In genomic region chr2:95434507-95435076, GRCh38 we compare ENCODE assay signal across 9 cellular contexts. TPM values are rescaled to one million over a fixed set of nuclear protein-coding genes. Genes with fewer than 3 reads are reported as not detected.
DNase-seq lines count a peak whose midpoint lies in the region; ATAC-seq and TF ChIP-seq lines count a peak whose summit lies in the region.
"Not testable (repeated sequence)": the region's sequence is repeated elsewhere in the genome, so short reads cannot be mapped to it uniquely, and the experiment has no call there.
"Had no signal": no experiment of that assay in that cellular context is flagged by ENCODE, and none has a peak within 500 bp of the region (broad histone marks: within the 10 kb centered on the region; RNA-seq: fewer than 3 reads in every experiment).

No MANE protein-coding gene starts in this region.

- WGBS in gastroesophageal sphincter (ENCODE audit: low coverage in 1 of 2), 2 donors, result no CpG with 5 or more reads among the region's 3 CpGs
- 53 to 57% (median 55%) methylated on average over 2 of the region's 3 CpGs for WGBS in psoas muscle, 3 donors

- CTCF ChIA-PET in PC-3 (lab: Charles Lee), result not testable (repeated sequence)

- not testable (repeated sequence) for H3K36me3 Mint-ChIP-seq in GM23338 (ENCODE audit: low read depth); chondrocyte (ENCODE audit: low read depth)

- DNase-seq in GM23338 (ENCODE audit: low spot score); left lobe of liver (ENCODE audit: low spot score): not testable (repeated sequence)
- DNase-seq in PC-3 (peak; percentile 57), adipocyte (ENCODE audit: low read depth) (peak; percentile 61), chondrocyte (ENCODE audit: low spot score) (peak; percentile 93), psoas muscle (peak in 1 of 2 donors; percentile 15)

- not testable (repeated sequence) for H3K27me3 Mint-ChIP-seq in GM23338 (ENCODE audit: insufficient read depth, low read depth, poor library complexity); chondrocyte (ENCODE audit: low read depth)

- not testable (repeated sequence) for TF ChIP-seq POLR2A in gastroesophageal sphincter (IDR thresholded peaks at IDR 0.05)

- H3K27ac Mint-ChIP-seq in GM23338, result not testable (repeated sequence)
- H3K27ac Mint-ChIP-seq in chondrocyte (ENCODE audit: unreplicated experiment), result peak overlapping the region; percentile 79

- not testable (repeated sequence) for H3K4me3 ChIP-seq in GM23338; PC-3 (ENCODE audit: low read length); adipocyte (ENCODE audit: low read length); gastroesophageal sphincter; psoas muscle

- H3K4me1 ChIP-seq in GM23338 (ENCODE audit: insufficient read depth); PC-3 (ENCODE audit: insufficient read depth, low read length); adipocyte (ENCODE audit: control insufficient read depth, insufficient read depth, low read length); psoas muscle: not testable (repeated sequence)
- H3K4me1 ChIP-seq in gastroesophageal sphincter, result peaks cover 0 to 11% (median 3%) of the 10 kb centered on the region in 3 donors

- H3K36me3 ChIP-seq in GM23338 (ENCODE audit: insufficient read depth); PC-3 (ENCODE audit: low read depth, low read length); adipocyte (ENCODE audit: control insufficient read depth, insufficient read depth, low read length, severe bottlenecking); gastroesophageal sphincter; psoas muscle (ENCODE audit: insufficient read depth in 1 of 2, low read depth in 1 of 2): not testable (repeated sequence)

- not testable (repeated sequence) for BruUV-seq in PC-3 (replicated peaks; lab: Mats Ljungman, UMichigan)

- H3K9me2 ChIP-seq in GM23338 (ENCODE audit: insufficient read depth); PC-3 (replicated peaks; ENCODE audit: low read length): not testable (repeated sequence)

- not testable (repeated sequence) for H3K9me3 ChIP-seq in PC-3 (ENCODE audit: low read length); adipocyte (ENCODE audit: control insufficient read depth, low read length); gastroesophageal sphincter; psoas muscle

- not testable (repeated sequence) for H3K27me3 ChIP-seq in GM23338 (ENCODE audit: insufficient read depth); PC-3 (ENCODE audit: low read length); adipocyte (replicated peaks; ENCODE audit: control insufficient read depth, insufficient read depth, low read length); gastroesophageal sphincter; psoas muscle (ENCODE audit: insufficient read depth in 3 of 3, low read length in 2 of 3)

- H3K4me3 Mint-ChIP-seq in GM23338; chondrocyte (ENCODE audit: unreplicated experiment): not testable (repeated sequence)

- not testable (repeated sequence) for TF ChIP-seq EP300 in gastroesophageal sphincter (IDR thresholded peaks at IDR 0.05)

- H3K4me2 ChIP-seq in GM23338; PC-3 (ENCODE audit: low read length): not testable (repeated sequence)

- H3K4me1 Mint-ChIP-seq in GM23338; chondrocyte (ENCODE audit: low read depth): not testable (repeated sequence)

- not testable (repeated sequence) for H4K20me1 ChIP-seq in GM23338 (replicated peaks; ENCODE audit: insufficient read depth); PC-3 (ENCODE audit: low read length)

- intact Hi-C loops in PC-3 (cut with micrococcal nuclease); psoas muscle (cut with DNase I): not testable (repeated sequence)

- TF ChIP-seq CTCF in GM23338 (conservative IDR thresholded peaks at IDR 0.05; ENCODE audit: low read depth in 2 of 2); PC-3 (conservative IDR thresholded peaks at IDR 0.05; ENCODE audit: low read depth, low read length); chondrocyte (IDR thresholded peaks at IDR 0.05); gastroesophageal sphincter (IDR thresholded peaks at IDR 0.05); psoas muscle (IDR thresholded peaks at IDR 0.05): not testable (repeated sequence)

- POLR2A ChIA-PET in PC-3 (lab: Charles Lee; ENCODE audit: unreplicated experiment), result not testable (repeated sequence)

- H3K79me2 ChIP-seq in GM23338 (replicated peaks; ENCODE audit: insufficient read depth); PC-3 (ENCODE audit: low read length): not testable (repeated sequence)

- H3K27ac ChIP-seq in GM23338 (ENCODE audit: low read depth); PC-3 (ENCODE audit: low read length); psoas muscle: not testable (repeated sequence)
- H3K27ac ChIP-seq in gastroesophageal sphincter, result peak overlapping the region in 3 of 4 donors; percentile 54 to 76 (median 60)

- ATAC-seq in GM23338, result peak; percentile 68
- peak; percentile 97 for ATAC-seq in PC-3
- peak; percentile 95 for ATAC-seq in gastroesophageal sphincter
- peak; percentile 4 for ATAC-seq in left lobe of liver
- ATAC-seq in psoas muscle, result peak; percentile 50 to 78 (median 61)

- not testable (repeated sequence) for H3K9ac ChIP-seq in PC-3 (ENCODE audit: low read length); adipocyte (ENCODE audit: low read length)

- not testable (repeated sequence) for H3K9me3 Mint-ChIP-seq in GM23338; chondrocyte (ENCODE audit: low read depth)

- not testable (repeated sequence) for H2AFZ ChIP-seq in GM23338; PC-3 (ENCODE audit: low read length)

- not testable (repeated sequence) for H3F3A ChIP-seq in GM23338 (replicated peaks; ENCODE audit: low read depth); PC-3 (ENCODE audit: low read length, unreplicated experiment)

RNA-seq across cellular contexts. Expression of gene FAHD2A, which starts 32.1 kb away (rescaled TPM):
- total RNA-seq in GM23338 (2014; rRNA removed; shearing (Covaris generic)), result 48.1 and 51.0 TPM in 2 replicates
- polyA plus RNA-seq in GM23338 (2016; fragmentation: Nextera tagmentation; extraction: Ambion mirVana) (26.8 and 27.6 TPM in 2 replicates), psoas muscle (10 to 100 TPM; 23.0 to 29.8 (median 26.0) TPM)
- total RNA-seq in PC-3 (2014; rRNA removed) (10.8 and 20.5 TPM in 2 replicates), chondrocyte (23.9 to 30.4 TPM (median 27.4 TPM) in 3 replicates), gastroesophageal sphincter (10 to 100 TPM in 3 of 4 donors, 1 to 10 TPM in 1; 6.5 to 29.8 (median 19.5) TPM), left lobe of liver (75.2 TPM), psoas muscle (10 to 100 TPM; 21.9 to 39.0 (median 29.8) TPM)

RNA-seq across cellular contexts. Expression of gene TRIM43B, which starts 50.0 kb away (rescaled TPM):
- total RNA-seq in GM23338 (2014; rRNA removed; shearing (Covaris generic)), result 0.66 TPM in 1 of 2 replicates, not detected in the other
- polyA plus RNA-seq in GM23338 (2016; fragmentation: Nextera tagmentation; extraction: Ambion mirVana), result 0.12 and 0.44 TPM in 2 replicates
- not detected in 2 replicates for total RNA-seq in PC-3 (2014; rRNA removed)
- total RNA-seq in chondrocyte, result not detected in 3 replicates
- not detected for total RNA-seq in gastroesophageal sphincter
- total RNA-seq in left lobe of liver, result not detected
- not detected for total RNA-seq in psoas muscle
- polyA plus RNA-seq in psoas muscle, result not detected
- total RNA-seq: activated CD4-positive, alpha-beta T cell treated with anti-CD3 and anti-CD28 coated beads for 36 hours; tibial nerve had no signal

Comparison
In these comparisons a context has a peak if more than half of its experiments do, and no peak if none do; other contexts are left out.
1. ATAC-seq: peak in every context shown above with its lines; median percentile 97 in PC-3; 95 in gastroesophageal sphincter; 68 in GM23338; 61 in psoas muscle; 4 in left lobe of liver.